8 cellular contexts compared by ENCODE assay signal in genomic region chr16:14629612-14629918, GRCh38. TPM values are rescaled to one million over a fixed set of nuclear protein-coding genes. Genes with fewer than 3 reads are reported as not detected.
DNase-seq lines count a peak whose midpoint lies in the region; ATAC-seq and TF ChIP-seq lines count a peak whose summit lies in the region.

No MANE protein-coding gene starts in this region.

- H3K27me3 ChIP-seq in spleen (replicated peaks in 1 of 7), result no peaks in the 10 kb centered on the region

- peaks cover 68% of the 10 kb centered on the region for H3K4me1 Mint-ChIP-seq in activated T-cell treated with anti-CD3 and anti-CD28 coated beads, Interleukin-2, amount 50 U/mL, for 72 hours (ENCODE audit: low read depth)

- H3K9me3 ChIP-seq in spleen, result no peaks in the 10 kb centered on the region

- intact Hi-C loops in spleen (cut with DNase I; ENCODE audit: low total_unique reads), result no loop called here

- H3K4me3 Mint-ChIP-seq in activated T-cell treated with anti-CD3 and anti-CD28 coated beads, Interleukin-2, amount 50 U/mL, for 72 hours, result peak overlapping the region; percentile 82 to 96

- H3K27ac Mint-ChIP-seq in activated T-cell treated with anti-CD3 and anti-CD28 coated beads, Interleukin-2, amount 50 U/mL, for 72 hours, result peak overlapping the region; percentile 92

- DNase-seq in GM12864 (ENCODE audit: low read depth) (no peak), hepatic stellate cell (ENCODE audit: low spot score) (peak; percentile 24), spleen (no peak), GM19238 (ENCODE audit: insufficient read length, low spot score) (no peak), GF-D8 (lab: John Stamatoyannopoulos, UW) (no peak)
- DNase-seq in activated T-cell treated with anti-CD3 and anti-CD28 coated beads, Interleukin-2, amount 50 U/mL, for 72 hours, result peak in 1 of 2 donors; percentile 44

- WGBS in spleen, 5 donors, result 0 to 3% (median 2%) methylated on average over 17 of the region's 17 CpGs

- peaks cover 0 to 38% (median 33%) of the 10 kb centered on the region in 6 donors for H3K36me3 ChIP-seq in spleen

- peak; percentile 2 for ATAC-seq in HG02870 (IDR thresholded peaks at IDR 0.05; ENCODE audit: unreplicated experiment)
- ATAC-seq in activated T-cell treated with anti-CD3 and anti-CD28 coated beads, Interleukin-2, amount 50 U/mL, for 72 hours (replicated peaks in 1 of 2), result peak in 1 of 2 donors; percentile 0
- no peak for ATAC-seq in GM19452 (IDR thresholded peaks at IDR 0.05; ENCODE audit: unreplicated experiment)

- TF ChIP-seq POLR2A in spleen (IDR thresholded peaks at IDR 0.05), result no peak

- peak overlapping the region; percentile 81 to 99 (median 95) for H3K27ac ChIP-seq in spleen

- peak overlapping the region; percentile 67 for H3K4me3 ChIP-seq in GM12864 (ENCODE audit: low read depth, low read length)
- H3K4me3 ChIP-seq in spleen, result peak overlapping the region; percentile 66 to 93 (median 78)

- TF ChIP-seq CTCF in GM12864 (IDR thresholded peaks at IDR 0.05; ENCODE audit: low read depth, low read length, missing control alignments) (no peak), spleen (IDR thresholded peaks at IDR 0.05 in 8 of 11, conservative IDR thresholded peaks at IDR 0.05 in 3 of 11) (no peak)

- H3K27me3 Mint-ChIP-seq in activated T-cell treated with anti-CD3 and anti-CD28 coated beads, Interleukin-2, amount 50 U/mL, for 72 hours (ENCODE audit: low read depth), result no peaks in the 10 kb centered on the region

- H3K36me3 Mint-ChIP-seq in activated T-cell treated with anti-CD3 and anti-CD28 coated beads, Interleukin-2, amount 50 U/mL, for 72 hours (ENCODE audit: insufficient read depth in 2 of 2), result peaks cover 7 to 17% of the 10 kb centered on the region in 2 donors

- no peaks in the 10 kb centered on the region for H3K9me3 Mint-ChIP-seq in activated T-cell treated with anti-CD3 and anti-CD28 coated beads, Interleukin-2, amount 50 U/mL, for 72 hours

- peaks cover 22 to 71% (median 59%) of the 10 kb centered on the region in 6 donors for H3K4me1 ChIP-seq in spleen

RNA-seq across cellular contexts. Expression of gene PARN, which starts 0.5 kb away (rescaled TPM):
- total RNA-seq in activated T-cell treated with anti-CD3 and anti-CD28 coated beads, Interleukin-2, amount 50 U/mL, for 72 hours, result 10 to 100 TPM; 56.1 to 68.9 TPM
- 10 to 100 TPM; 26.8 to 49.0 (median 39.2) TPM for total RNA-seq in spleen
- polyA plus RNA-seq in spleen, result 10 to 100 TPM; 10.3 to 14.6 (median 13.4) TPM

RNA-seq across cellular contexts. Expression of gene BFAR, which starts 3.2 kb away (rescaled TPM):
- total RNA-seq in activated T-cell treated with anti-CD3 and anti-CD28 coated beads, Interleukin-2, amount 50 U/mL, for 72 hours, result 10 to 100 TPM; 67.3 to 79.7 TPM
- total RNA-seq in spleen, result 10 to 100 TPM; 48.1 to 68.7 (median 57.7) TPM
- 10 to 100 TPM; 24.6 to 30.2 (median 29.5) TPM for polyA plus RNA-seq in spleen
